Comparison of ENCODE assay signal across 1 cellular context in genomic region chrX:12890467-12890866, GRCh38.
TF ChIP-seq lines count a peak whose summit lies in the region.

No MANE protein-coding gene starts in this region.

TF ChIP-seq in GM12878, 131 proteins besides CTCF, POLR2A, EP300 and RAD21 (continued from another document and continues in another):
- TF ChIP-seq PRDM15 (CRISPR knock-in tag; IDR thresholded peaks at IDR 0.05) (no peak), MTA3 (IDR thresholded peaks at IDR 0.05; ENCODE audit: borderline replicate concordance, low read length) (peak; percentile 79; the same call in 1 of the 2 replicates), RAD51 (IDR thresholded peaks at IDR 0.05) (no peak), CBFB (IDR thresholded peaks at IDR 0.05; ENCODE audit: low read depth) (peak; percentile 92), CEBPB (IDR thresholded peaks at IDR 0.05; ENCODE audit: borderline replicate concordance in 1 of 2, low read depth in 2 of 2, low read length in 2 of 2) (no peak), BHLHE40 (IDR thresholded peaks at IDR 0.05; ENCODE audit: borderline replicate concordance in 1 of 2, low read depth in 2 of 2, low read length in 1 of 2) (peak; percentile 14 to 35; a peak in 2 of 4 replicates), HCFC1 (IDR thresholded peaks at IDR 0.05; ENCODE audit: low read length) (no peak), JUND (IDR thresholded peaks at IDR 0.05; ENCODE audit: low read depth, low read length) (no peak), NFXL1 (IDR thresholded peaks at IDR 0.05; ENCODE audit: borderline replicate concordance) (no peak), E2F4 (IDR thresholded peaks at IDR 0.05; ENCODE audit: low read depth, low read length) (no peak), YY1 (IDR thresholded peaks at IDR 0.05; ENCODE audit: low read depth, low read length) (no peak), KAT2A (conservative IDR thresholded peaks at IDR 0.05; ENCODE audit: control insufficient read depth, low read depth, low read length) (no peak), NFIC (IDR thresholded peaks at IDR 0.05; ENCODE audit: low read depth, low read length) (peak; percentile 92), ZNF274 (IDR thresholded peaks at IDR 0.05; ENCODE audit: insufficient read depth, insufficient read length) (no peak), MTA2 (IDR thresholded peaks at IDR 0.05; ENCODE audit: low read depth) (peak; percentile 80), KDM1A (IDR thresholded peaks at IDR 0.05; ENCODE audit: borderline replicate concordance) (no peak), TCF3 (IDR thresholded peaks at IDR 0.05; ENCODE audit: borderline replicate concordance, insufficient read depth, low read depth, low read length) (peak; percentile 93), ATF7 (IDR thresholded peaks at IDR 0.05; ENCODE audit: low read depth) (peak; percentile 52; the same call in 1 of the 2 replicates), PKNOX1 (IDR thresholded peaks at IDR 0.05) (peak; percentile 82), ZNF24 (IDR thresholded peaks at IDR 0.05) (no peak), ZNF687 (IDR thresholded peaks at IDR 0.05) (no peak), CBX3 (IDR thresholded peaks at IDR 0.05; ENCODE audit: borderline replicate concordance, low read depth) (no peak), EED (IDR thresholded peaks at IDR 0.05; ENCODE audit: low read depth) (peak; percentile 11; the same call in 1 of the 2 replicates), ZNF592 (IDR thresholded peaks at IDR 0.05) (no peak), SIX5 (IDR thresholded peaks at IDR 0.05; ENCODE audit: low read depth, low read length, severe bottlenecking) (no peak), PBX3 (IDR thresholded peaks at IDR 0.05; ENCODE audit: insufficient replicate concordance, low read depth, low read length) (peak; percentile 82), SMARCA5 (IDR thresholded peaks at IDR 0.05) (peak; percentile 40; the same call in 1 of the 2 replicates), ZBED1 (IDR thresholded peaks at IDR 0.05; ENCODE audit: borderline replicate concordance) (peak; percentile 82; the same call in 1 of the 2 replicates), RCOR1 (conservative IDR thresholded peaks at IDR 0.05; ENCODE audit: low read depth, low read length) (no peak), POLR2AphosphoS5 (IDR thresholded peaks at IDR 0.05; ENCODE audit: low read length) (peak; percentile 68; the same call in 1 of the 2 replicates), PAX8 (IDR thresholded peaks at IDR 0.05) (no peak), SUZ12 (IDR thresholded peaks at IDR 0.05; ENCODE audit: unreplicated experiment) (no peak), SMAD5 (IDR thresholded peaks at IDR 0.05; ENCODE audit: low read depth) (0 out of 2 replicates have a peak, but pooled peaks have one; percentile 7), RELA (IDR thresholded peaks at IDR 0.05; ENCODE audit: borderline replicate concordance, partially characterized antibody) (no peak), MAX (IDR thresholded peaks at IDR 0.05; ENCODE audit: low read depth, low read length) (no peak), ELK1 (IDR thresholded peaks at IDR 0.05; ENCODE audit: low read depth, low read length) (no peak), ESRRA (IDR thresholded peaks at IDR 0.05; ENCODE audit: low read length) (no peak), SKIL (IDR thresholded peaks at IDR 0.05; ENCODE audit: low read depth, poor library complexity, severe bottlenecking) (peak; percentile 42), MLLT1 (IDR thresholded peaks at IDR 0.05) (peak; percentile 87), ZZZ3 (IDR thresholded peaks at IDR 0.05; ENCODE audit: control insufficient read depth, insufficient read length, low read depth) (no peak)
